Comparison of ENCODE assay signal across 1 cellular context in the genomic region with DNA sequence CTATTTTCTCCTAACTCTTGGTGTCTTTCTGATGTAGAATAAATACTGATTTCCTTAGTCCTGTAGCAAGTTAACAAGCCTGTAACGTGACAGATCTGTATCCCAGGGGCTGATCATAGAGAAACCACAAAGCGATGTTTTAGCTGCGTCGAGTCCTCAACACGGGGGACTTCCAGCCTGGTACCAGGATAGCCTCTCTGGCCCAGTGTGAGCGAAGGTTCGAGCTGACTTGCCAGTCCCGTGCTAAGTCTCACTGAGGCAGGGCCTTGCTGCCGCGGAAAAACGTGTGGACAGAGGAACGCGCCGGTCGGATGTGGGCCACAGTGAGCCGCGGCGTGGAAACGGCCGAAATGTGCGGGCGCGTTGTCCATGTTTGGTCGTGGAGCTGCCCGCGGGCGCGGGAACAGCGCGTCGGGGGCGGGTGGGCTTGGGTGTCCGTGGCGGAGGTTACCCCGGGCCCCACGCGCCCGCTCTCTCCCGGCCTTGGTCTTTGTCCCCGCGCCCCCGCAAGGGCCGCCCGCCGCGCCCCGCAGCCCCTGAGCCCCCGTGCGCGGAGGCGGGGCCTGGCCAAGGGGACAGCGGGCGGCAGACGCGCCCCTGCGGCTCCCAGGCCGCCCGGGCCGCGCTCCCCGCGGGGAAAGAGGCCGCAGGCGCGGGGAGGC.
TF ChIP-seq lines count a peak whose summit lies in the region.

No MANE protein-coding gene starts in this region.

TF ChIP-seq in HepG2, 621 proteins besides CTCF, POLR2A, EP300 and RAD21 (continued from another document):
- TF ChIP-seq, protein P1, sequence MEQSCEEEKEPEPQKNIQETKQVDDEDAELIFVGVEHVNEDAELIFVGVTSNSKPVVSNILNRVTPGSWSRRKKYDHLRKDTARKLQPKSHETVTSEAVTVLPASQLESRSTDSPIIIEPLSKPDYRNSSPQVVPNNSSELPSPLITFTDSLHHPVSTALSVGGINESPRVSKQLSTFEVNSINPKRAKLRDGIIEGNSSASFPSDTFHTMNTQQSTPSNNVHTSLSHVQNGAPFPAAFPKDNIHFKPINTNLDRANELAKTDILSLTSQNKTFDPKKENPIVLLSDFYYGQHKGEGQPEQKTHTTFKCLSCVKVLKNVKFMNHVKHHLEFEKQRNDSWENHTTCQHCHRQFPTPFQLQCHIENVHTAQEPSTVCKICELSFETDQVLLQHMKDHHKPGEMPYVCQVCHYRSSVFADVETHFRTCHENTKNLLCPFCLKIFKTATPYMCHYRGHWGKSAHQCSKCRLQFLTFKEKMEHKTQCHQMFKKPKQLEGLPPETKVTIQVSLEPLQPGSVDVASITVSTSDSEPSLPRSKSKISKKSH (CRISPR knock-in tag; IDR thresholded peaks at IDR 0.05; ENCODE audit: borderline replicate concordance), result peak; percentile 39; the same call in 1 of the 2 replicates
- TF ChIP-seq ZNF768 (CRISPR knock-in tag; IDR thresholded peaks at IDR 0.05), result 0 out of 2 replicates have a peak, but pooled peaks have one; percentile 27
- TF ChIP-seq, protein P2, sequence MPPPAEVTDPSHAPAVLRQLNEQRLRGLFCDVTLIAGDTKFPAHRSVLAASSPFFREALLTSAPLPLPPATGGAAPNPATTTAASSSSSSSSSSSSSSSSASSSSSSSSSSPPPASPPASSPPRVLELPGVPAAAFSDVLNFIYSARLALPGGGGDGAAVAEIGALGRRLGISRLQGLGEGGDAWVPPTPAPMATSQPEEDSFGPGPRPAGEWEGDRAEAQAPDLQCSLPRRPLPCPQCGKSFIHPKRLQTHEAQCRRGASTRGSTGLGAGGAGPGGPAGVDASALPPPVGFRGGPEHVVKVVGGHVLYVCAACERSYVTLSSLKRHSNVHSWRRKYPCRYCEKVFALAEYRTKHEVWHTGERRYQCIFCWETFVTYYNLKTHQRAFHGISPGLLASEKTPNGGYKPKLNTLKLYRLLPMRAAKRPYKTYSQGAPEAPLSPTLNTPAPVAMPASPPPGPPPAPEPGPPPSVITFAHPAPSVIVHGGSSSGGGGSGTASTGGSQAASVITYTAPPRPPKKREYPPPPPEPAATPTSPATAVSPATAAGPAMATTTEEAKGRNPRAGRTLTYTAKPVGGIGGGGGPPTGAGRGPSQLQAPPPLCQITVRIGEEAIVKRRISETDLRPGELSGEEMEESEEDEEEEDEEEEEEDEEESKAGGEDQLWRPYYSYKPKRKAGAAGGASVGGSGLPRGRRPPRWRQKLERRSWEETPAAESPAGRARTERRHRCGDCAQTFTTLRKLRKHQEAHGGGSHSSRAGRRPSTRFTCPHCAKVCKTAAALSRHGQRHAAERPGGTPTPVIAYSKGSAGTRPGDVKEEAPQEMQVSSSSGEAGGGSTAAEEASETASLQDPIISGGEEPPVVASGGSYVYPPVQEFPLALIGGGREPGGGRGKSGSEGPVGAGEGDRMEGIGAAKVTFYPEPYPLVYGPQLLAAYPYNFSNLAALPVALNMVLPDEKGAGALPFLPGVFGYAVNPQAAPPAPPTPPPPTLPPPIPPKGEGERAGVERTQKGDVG (CRISPR knock-in tag; IDR thresholded peaks at IDR 0.05; ENCODE audit: borderline replicate concordance), result 0 out of 2 replicates have a peak, but pooled peaks have one; percentile 47
- peak; percentile 60 for TF ChIP-seq ZBTB38 (CRISPR knock-in tag; IDR thresholded peaks at IDR 0.05)
- TF ChIP-seq ZSCAN21 (CRISPR knock-in tag; IDR thresholded peaks at IDR 0.05; ENCODE audit: borderline replicate concordance), result no peak
- no peak for TF ChIP-seq ZNF75D (CRISPR knock-in tag; IDR thresholded peaks at IDR 0.05; ENCODE audit: borderline replicate concordance)
- TF ChIP-seq, protein P3, sequence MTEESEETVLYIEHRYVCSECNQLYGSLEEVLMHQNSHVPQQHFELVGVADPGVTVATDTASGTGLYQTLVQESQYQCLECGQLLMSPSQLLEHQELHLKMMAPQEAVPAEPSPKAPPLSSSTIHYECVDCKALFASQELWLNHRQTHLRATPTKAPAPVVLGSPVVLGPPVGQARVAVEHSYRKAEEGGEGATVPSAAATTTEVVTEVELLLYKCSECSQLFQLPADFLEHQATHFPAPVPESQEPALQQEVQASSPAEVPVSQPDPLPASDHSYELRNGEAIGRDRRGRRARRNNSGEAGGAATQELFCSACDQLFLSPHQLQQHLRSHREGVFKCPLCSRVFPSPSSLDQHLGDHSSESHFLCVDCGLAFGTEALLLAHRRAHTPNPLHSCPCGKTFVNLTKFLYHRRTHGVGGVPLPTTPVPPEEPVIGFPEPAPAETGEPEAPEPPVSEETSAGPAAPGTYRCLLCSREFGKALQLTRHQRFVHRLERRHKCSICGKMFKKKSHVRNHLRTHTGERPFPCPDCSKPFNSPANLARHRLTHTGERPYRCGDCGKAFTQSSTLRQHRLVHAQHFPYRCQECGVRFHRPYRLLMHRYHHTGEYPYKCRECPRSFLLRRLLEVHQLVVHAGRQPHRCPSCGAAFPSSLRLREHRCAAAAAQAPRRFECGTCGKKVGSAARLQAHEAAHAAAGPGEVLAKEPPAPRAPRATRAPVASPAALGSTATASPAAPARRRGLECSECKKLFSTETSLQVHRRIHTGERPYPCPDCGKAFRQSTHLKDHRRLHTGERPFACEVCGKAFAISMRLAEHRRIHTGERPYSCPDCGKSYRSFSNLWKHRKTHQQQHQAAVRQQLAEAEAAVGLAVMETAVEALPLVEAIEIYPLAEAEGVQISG (CRISPR knock-in tag; IDR thresholded peaks at IDR 0.05), result peak; percentile 17; the same call in 1 of the 2 replicates
- TF ChIP-seq, protein P4, sequence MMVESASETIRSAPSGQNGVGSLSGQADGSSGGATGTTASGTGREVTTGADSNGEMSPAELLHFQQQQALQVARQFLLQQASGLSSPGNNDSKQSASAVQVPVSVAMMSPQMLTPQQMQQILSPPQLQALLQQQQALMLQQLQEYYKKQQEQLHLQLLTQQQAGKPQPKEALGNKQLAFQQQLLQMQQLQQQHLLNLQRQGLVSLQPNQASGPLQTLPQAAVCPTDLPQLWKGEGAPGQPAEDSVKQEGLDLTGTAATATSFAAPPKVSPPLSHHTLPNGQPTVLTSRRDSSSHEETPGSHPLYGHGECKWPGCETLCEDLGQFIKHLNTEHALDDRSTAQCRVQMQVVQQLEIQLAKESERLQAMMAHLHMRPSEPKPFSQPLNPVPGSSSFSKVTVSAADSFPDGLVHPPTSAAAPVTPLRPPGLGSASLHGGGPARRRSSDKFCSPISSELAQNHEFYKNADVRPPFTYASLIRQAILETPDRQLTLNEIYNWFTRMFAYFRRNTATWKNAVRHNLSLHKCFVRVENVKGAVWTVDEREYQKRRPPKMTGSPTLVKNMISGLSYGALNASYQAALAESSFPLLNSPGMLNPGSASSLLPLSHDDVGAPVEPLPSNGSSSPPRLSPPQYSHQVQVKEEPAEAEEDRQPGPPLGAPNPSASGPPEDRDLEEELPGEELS (CRISPR knock-in tag; IDR thresholded peaks at IDR 0.05), result no peak
- TF ChIP-seq SOX6 (IDR thresholded peaks at IDR 0.05), result no peak
- no peak for TF ChIP-seq SOX6 (CRISPR knock-in tag; IDR thresholded peaks at IDR 0.05)
- no peak for TF ChIP-seq ZNF468 (CRISPR knock-in tag; IDR thresholded peaks at IDR 0.05)
- TF ChIP-seq, protein P5, sequence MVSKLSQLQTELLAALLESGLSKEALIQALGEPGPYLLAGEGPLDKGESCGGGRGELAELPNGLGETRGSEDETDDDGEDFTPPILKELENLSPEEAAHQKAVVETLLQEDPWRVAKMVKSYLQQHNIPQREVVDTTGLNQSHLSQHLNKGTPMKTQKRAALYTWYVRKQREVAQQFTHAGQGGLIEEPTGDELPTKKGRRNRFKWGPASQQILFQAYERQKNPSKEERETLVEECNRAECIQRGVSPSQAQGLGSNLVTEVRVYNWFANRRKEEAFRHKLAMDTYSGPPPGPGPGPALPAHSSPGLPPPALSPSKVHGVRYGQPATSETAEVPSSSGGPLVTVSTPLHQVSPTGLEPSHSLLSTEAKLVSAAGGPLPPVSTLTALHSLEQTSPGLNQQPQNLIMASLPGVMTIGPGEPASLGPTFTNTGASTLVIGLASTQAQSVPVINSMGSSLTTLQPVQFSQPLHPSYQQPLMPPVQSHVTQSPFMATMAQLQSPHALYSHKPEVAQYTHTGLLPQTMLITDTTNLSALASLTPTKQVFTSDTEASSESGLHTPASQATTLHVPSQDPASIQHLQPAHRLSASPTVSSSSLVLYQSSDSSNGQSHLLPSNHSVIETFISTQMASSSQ (IDR thresholded peaks at IDR 0.05; ENCODE audit: low read depth), result no peak
- TF ChIP-seq, protein P5 (CRISPR knock-in tag; IDR thresholded peaks at IDR 0.05; ENCODE audit: borderline replicate concordance), result no peak
- TF ChIP-seq NFKB2 (CRISPR knock-in tag; IDR thresholded peaks at IDR 0.05; ENCODE audit: borderline replicate concordance), result no peak
